Comparison of ENCODE assay signal across 1 cellular context in the genomic region with DNA sequence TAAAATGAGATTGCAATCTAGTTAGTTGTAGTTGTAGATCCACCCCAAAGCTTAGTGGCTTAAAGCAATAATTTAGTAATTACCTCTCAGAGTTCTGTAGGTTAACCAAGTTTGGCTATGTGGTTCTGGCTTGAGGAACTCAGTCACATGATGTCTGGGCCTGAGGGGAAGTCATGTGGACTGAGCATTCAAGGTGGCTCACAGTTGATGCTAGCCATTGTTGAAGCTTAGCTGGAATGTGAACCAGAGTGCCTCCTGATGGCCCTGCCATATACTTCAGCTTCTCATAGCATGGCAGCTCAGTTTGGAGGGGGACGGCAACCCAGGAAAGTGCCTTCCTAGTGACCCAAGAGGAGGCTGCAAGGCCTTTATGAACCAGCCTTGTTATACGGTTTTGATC.
A peak's percentile ranks its signal among the peaks of the same experiment; 100 is the strongest.
TF ChIP-seq lines count a peak whose summit lies in the region.

No MANE protein-coding gene starts in this region.

TF ChIP-seq in H1, 55 proteins besides CTCF, POLR2A, EP300 and RAD21 (continued from another document):
- TF ChIP-seq, protein P1, sequence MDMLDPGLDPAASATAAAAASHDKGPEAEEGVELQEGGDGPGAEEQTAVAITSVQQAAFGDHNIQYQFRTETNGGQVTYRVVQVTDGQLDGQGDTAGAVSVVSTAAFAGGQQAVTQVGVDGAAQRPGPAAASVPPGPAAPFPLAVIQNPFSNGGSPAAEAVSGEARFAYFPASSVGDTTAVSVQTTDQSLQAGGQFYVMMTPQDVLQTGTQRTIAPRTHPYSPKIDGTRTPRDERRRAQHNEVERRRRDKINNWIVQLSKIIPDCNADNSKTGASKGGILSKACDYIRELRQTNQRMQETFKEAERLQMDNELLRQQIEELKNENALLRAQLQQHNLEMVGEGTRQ (IDR thresholded peaks at IDR 0.05; ENCODE audit: low read length), result peak; percentile 62; the same call in 1 of the 2 replicates
- TF ChIP-seq, protein P2, sequence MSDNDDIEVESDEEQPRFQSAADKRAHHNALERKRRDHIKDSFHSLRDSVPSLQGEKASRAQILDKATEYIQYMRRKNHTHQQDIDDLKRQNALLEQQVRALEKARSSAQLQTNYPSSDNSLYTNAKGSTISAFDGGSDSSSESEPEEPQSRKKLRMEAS (IDR thresholded peaks at IDR 0.05), result 0 out of 2 replicates have a peak, but pooled peaks have one; percentile 24
TF ChIP-seq in H1: peak in this region for 3.
